Comparison of ENCODE assay signal across 1 cellular context in the genomic region with DNA sequence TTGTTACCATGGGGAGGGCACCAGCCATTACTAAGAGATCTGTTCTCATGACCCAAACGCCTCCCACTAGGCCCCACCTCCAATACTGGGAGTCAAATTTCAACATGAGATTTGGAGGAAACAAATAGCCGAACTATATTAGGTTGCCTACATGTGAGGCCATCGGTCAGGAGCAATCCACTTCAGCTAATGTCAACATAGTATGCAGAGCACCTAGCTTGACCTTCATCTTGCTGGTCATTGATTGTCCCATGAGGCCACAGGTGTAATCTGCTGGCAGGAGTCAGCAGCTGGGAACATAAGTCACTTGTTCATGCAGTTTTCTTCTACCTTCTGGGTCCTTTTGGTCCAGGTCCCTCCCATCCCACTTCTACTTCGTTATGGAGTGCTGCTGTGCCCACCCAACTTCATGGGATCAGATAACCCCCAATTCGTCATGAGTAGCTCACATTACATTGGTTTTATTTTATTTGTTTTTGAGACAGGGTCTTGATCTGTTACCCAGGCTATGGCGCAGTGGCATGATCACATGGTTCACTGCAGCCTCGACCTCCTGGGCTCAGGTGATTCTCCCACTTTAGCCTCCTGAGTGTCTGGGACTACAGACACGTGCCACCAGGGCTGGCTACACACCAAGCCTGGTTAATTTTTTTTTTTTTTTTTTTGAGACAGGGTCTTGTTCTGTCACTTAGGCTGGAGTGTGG.
A peak's percentile ranks its signal among the peaks of the same experiment; 100 is the strongest.
TF ChIP-seq lines count a peak whose summit lies in the region.

No MANE protein-coding gene starts in this region.

TF ChIP-seq in liver, 16 proteins besides CTCF, POLR2A, EP300 and RAD21 (continued from another document):
- TF ChIP-seq, protein P1, sequence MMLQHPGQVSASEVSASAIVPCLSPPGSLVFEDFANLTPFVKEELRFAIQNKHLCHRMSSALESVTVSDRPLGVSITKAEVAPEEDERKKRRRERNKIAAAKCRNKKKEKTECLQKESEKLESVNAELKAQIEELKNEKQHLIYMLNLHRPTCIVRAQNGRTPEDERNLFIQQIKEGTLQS (IDR thresholded peaks at IDR 0.05): peak; percentile 40
- peak; percentile 44 for TF ChIP-seq HNF4G (IDR thresholded peaks at IDR 0.05)
- TF ChIP-seq, protein P2, sequence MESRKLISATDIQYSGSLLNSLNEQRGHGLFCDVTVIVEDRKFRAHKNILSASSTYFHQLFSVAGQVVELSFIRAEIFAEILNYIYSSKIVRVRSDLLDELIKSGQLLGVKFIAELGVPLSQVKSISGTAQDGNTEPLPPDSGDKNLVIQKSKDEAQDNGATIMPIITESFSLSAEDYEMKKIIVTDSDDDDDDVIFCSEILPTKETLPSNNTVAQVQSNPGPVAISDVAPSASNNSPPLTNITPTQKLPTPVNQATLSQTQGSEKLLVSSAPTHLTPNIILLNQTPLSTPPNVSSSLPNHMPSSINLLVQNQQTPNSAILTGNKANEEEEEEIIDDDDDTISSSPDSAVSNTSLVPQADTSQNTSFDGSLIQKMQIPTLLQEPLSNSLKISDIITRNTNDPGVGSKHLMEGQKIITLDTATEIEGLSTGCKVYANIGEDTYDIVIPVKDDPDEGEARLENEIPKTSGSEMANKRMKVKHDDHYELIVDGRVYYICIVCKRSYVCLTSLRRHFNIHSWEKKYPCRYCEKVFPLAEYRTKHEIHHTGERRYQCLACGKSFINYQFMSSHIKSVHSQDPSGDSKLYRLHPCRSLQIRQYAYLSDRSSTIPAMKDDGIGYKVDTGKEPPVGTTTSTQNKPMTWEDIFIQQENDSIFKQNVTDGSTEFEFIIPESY (IDR thresholded peaks at IDR 0.05): peak; percentile 96
- TF ChIP-seq GABPA (IDR thresholded peaks at IDR 0.05 in 1 of 2, conservative IDR thresholded peaks at IDR 0.05 in 1 of 2): peak in 1 of 2 donors; percentile 41
- peak; percentile 95 to 96 for TF ChIP-seq RXRA (IDR thresholded peaks at IDR 0.05)
